ENCODE assay signal across 16 cellular contexts in the genomic region with DNA sequence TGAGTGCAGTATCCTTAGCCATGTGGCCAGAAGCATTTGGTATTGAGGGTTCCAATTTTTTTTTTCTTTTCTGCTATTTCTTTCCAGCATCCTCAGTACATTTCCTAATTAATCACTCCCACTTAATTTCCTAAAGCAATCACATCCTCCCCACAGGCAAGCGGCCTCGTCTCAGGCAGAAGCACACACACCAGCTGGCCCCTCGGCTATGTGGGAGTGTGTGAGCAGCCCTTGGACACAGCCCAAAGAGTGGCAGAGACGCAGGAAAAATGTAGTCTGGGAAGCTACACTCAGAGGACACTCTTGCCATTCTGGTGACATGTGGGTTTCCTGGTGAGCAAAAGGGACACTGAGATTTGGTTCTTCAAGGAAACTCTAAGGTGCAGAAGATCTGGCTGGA. TPM values are rescaled to one million over a fixed set of nuclear protein-coding genes. Genes with fewer than 3 reads are reported as not detected.
"Had no signal": no experiment of that assay in that cellular context is flagged by ENCODE, and none has a peak within 500 bp of the region (broad histone marks: within the 10 kb centered on the region; RNA-seq: fewer than 3 reads in every experiment).

No MANE protein-coding gene starts in this region.

- H3K27me3 Mint-ChIP-seq: activated CD4-positive, alpha-beta memory T cell treated with anti-CD3 and anti-CD28 coated beads, Interleukin-2, amount 10 ng/mL, durations not matched to agents 7 days and 5 days; activated naive CD8-positive, alpha-beta T cell treated with anti-CD3 and anti-CD28 coated beads, Interleukin-2, amount 10 ng/mL, durations not matched to agents 7 days and 5 days; stimulated activated memory B cell treated with anti-CD40 and anti-IgM and Interleukin-4, amounts not matched to agents 10 μg/mL and 1 μg/mL and 100 μg/mL, for 72 hours; type B pancreatic cell had no signal

- H3K4me1 ChIP-seq: ascending aorta, colonic mucosa, gastrocnemius medialis, right lobe of liver, spleen had no signal

- H3K4me1 Mint-ChIP-seq: activated CD4-positive, alpha-beta memory T cell treated with anti-CD3 and anti-CD28 coated beads, Interleukin-2, amount 10 ng/mL, durations not matched to agents 7 days and 5 days; activated naive CD8-positive, alpha-beta T cell treated with anti-CD3 and anti-CD28 coated beads, Interleukin-2, amount 10 ng/mL, durations not matched to agents 7 days and 5 days; stimulated activated memory B cell treated with anti-CD40 and anti-IgM and Interleukin-4, amounts not matched to agents 10 μg/mL and 1 μg/mL and 100 μg/mL, for 72 hours had no signal

- H3K27ac ChIP-seq: ascending aorta, colonic mucosa, gastrocnemius medialis, right lobe of liver, spleen, VCaP had no signal

- H3K36me3 ChIP-seq: ascending aorta, colonic mucosa, gastrocnemius medialis, right lobe of liver, spleen had no signal

- DNase-seq: activated CD4-positive, alpha-beta memory T cell treated with anti-CD3 and anti-CD28 coated beads, Interleukin-2, amount 10 ng/mL, durations not matched to agents 7 days and 5 days; activated gamma-delta T cell treated with Interleukin-2 at 50 U/mL for 16 hours; activated naive CD8-positive, alpha-beta T cell treated with anti-CD3 and anti-CD28 coated beads, Interleukin-2, amount 10 ng/mL, durations not matched to agents 7 days and 5 days; activated T-cell treated with anti-CD3 and anti-CD28 coated beads, Interleukin-2, amount 50 U/mL, for 72 hours; colonic mucosa; effector CD8-positive, alpha-beta T cell; gastrocnemius medialis; right lobe of liver; spleen; stimulated activated CD4-positive, alpha-beta T cell treated with anti-CD3 and anti-CD28 coated beads, Interleukin-1b, Interleukin-23, amount 100 ng/mL, for 48 hours; T-helper 1 cell had no signal

- H3K4me3 Mint-ChIP-seq: activated CD4-positive, alpha-beta memory T cell treated with anti-CD3 and anti-CD28 coated beads, Interleukin-2, amount 10 ng/mL, durations not matched to agents 7 days and 5 days; activated naive CD8-positive, alpha-beta T cell treated with anti-CD3 and anti-CD28 coated beads, Interleukin-2, amount 10 ng/mL, durations not matched to agents 7 days and 5 days; activated T-cell treated with anti-CD3 and anti-CD28 coated beads, Interleukin-2, amount 50 U/mL, for 72 hours; stimulated activated memory B cell treated with anti-CD40 and anti-IgM and Interleukin-4, amounts not matched to agents 10 μg/mL and 1 μg/mL and 100 μg/mL, for 72 hours; type B pancreatic cell had no signal

- H3K36me3 Mint-ChIP-seq: activated naive CD8-positive, alpha-beta T cell treated with anti-CD3 and anti-CD28 coated beads, Interleukin-2, amount 10 ng/mL, durations not matched to agents 7 days and 5 days; stimulated activated memory B cell treated with anti-CD40 and anti-IgM and Interleukin-4, amounts not matched to agents 10 μg/mL and 1 μg/mL and 100 μg/mL, for 72 hours had no signal

- H3K4me3 ChIP-seq: ascending aorta, colonic mucosa, gastrocnemius medialis, right lobe of liver, spleen had no signal

- ATAC-seq: activated T-cell treated with anti-CD3 and anti-CD28 coated beads, Interleukin-2, amount 50 U/mL, for 72 hours; gastrocnemius medialis; right lobe of liver; stimulated activated memory B cell treated with anti-CD40 and anti-IgM and Interleukin-4, amounts not matched to agents 10 μg/mL and 1 μg/mL and 100 μg/mL, for 72 hours had no signal

- H3K9me3 Mint-ChIP-seq: activated CD4-positive, alpha-beta memory T cell treated with anti-CD3 and anti-CD28 coated beads, Interleukin-2, amount 10 ng/mL, durations not matched to agents 7 days and 5 days; activated naive CD8-positive, alpha-beta T cell treated with anti-CD3 and anti-CD28 coated beads, Interleukin-2, amount 10 ng/mL, durations not matched to agents 7 days and 5 days; activated T-cell treated with anti-CD3 and anti-CD28 coated beads, Interleukin-2, amount 50 U/mL, for 72 hours; stimulated activated memory B cell treated with anti-CD40 and anti-IgM and Interleukin-4, amounts not matched to agents 10 μg/mL and 1 μg/mL and 100 μg/mL, for 72 hours; type B pancreatic cell had no signal

- H3K9me3 ChIP-seq: ascending aorta, colonic mucosa, gastrocnemius medialis, right lobe of liver had no signal

- H3K27me3 ChIP-seq: ascending aorta, colonic mucosa, gastrocnemius medialis, right lobe of liver, spleen had no signal

- H3K27ac Mint-ChIP-seq: activated CD4-positive, alpha-beta memory T cell treated with anti-CD3 and anti-CD28 coated beads, Interleukin-2, amount 10 ng/mL, durations not matched to agents 7 days and 5 days; activated naive CD8-positive, alpha-beta T cell treated with anti-CD3 and anti-CD28 coated beads, Interleukin-2, amount 10 ng/mL, durations not matched to agents 7 days and 5 days; activated T-cell treated with anti-CD3 and anti-CD28 coated beads, Interleukin-2, amount 50 U/mL, for 72 hours; stimulated activated memory B cell treated with anti-CD40 and anti-IgM and Interleukin-4, amounts not matched to agents 10 μg/mL and 1 μg/mL and 100 μg/mL, for 72 hours; type B pancreatic cell had no signal

RNA-seq across cellular contexts. Expression of gene SLIT3, which starts 20.7 kb away (rescaled TPM):
- total RNA-seq: activated CD4-positive, alpha-beta memory T cell treated with anti-CD3 and anti-CD28 coated beads, Interleukin-2, amount 10 ng/mL, durations not matched to agents 7 days and 5 days; activated naive CD8-positive, alpha-beta T cell treated with anti-CD3 and anti-CD28 coated beads, Interleukin-2, amount 10 ng/mL, durations not matched to agents 7 days and 5 days; myocyte had no signal
